ENCODE assay signal across 1 cellular context in genomic region chr1:15736035-15736665, GRCh38.
TF ChIP-seq lines count a peak whose summit lies in the region.

TSS of gene SLC25A34 (plus strand) at chr1:15736258. CDS start at chr1:15736486, 228 bp downstream.

TF ChIP-seq in K562, 482 proteins besides CTCF, POLR2A, EP300 and RAD21 (continued from another document):
- no peak for TF ChIP-seq RREB1 (CRISPR knock-in tag; IDR thresholded peaks at IDR 0.05)
